In genomic region chr13:75511226-75511625, GRCh38 we compare ENCODE assay signal across 24 cellular contexts.
"Had no signal": no experiment of that assay in that cellular context is flagged by ENCODE, and none has a peak within 500 bp of the region (broad histone marks: within the 10 kb centered on the region; RNA-seq: fewer than 3 reads in every experiment).

No MANE protein-coding gene starts in this region.

- DNase-seq: colonic mucosa; cortex of kidney; effector CD8-positive, alpha-beta T cell; effector memory CD8-positive, alpha-beta T cell; foreskin keratinocyte; heart left ventricle; hypothalamus; immature natural killer cell; islet precursor cell; kidney; kidney glomerular epithelial cell; left colon; left ventricle myocardium superior; lower lobe of right lung; mesenchymal stem cell; mucosa of descending colon; naive B cell; naive thymus-derived CD8-positive, alpha-beta T cell had no signal

- H3K4me3 Mint-ChIP-seq: dendritic cell treated with granulocyte-macrophage colony-stimulating factor and Interleukin-4, amounts not matched to agents 40 ng/mL and 50 ng/mL, for 4 days; effector memory CD8-positive, alpha-beta T cell; immature natural killer cell; mesothelial cell of epicardium; naive thymus-derived CD8-positive, alpha-beta T cell had no signal

- H3K27ac Mint-ChIP-seq: dendritic cell treated with granulocyte-macrophage colony-stimulating factor and Interleukin-4, amounts not matched to agents 40 ng/mL and 50 ng/mL, for 4 days; effector memory CD8-positive, alpha-beta T cell; immature natural killer cell; mesothelial cell of epicardium; naive thymus-derived CD8-positive, alpha-beta T cell had no signal

- H3K9me3 ChIP-seq: colonic mucosa, esophagus muscularis mucosa, gastroesophageal sphincter, heart left ventricle, lower lobe of right lung, mucosa of descending colon had no signal

- H3K27me3 ChIP-seq: colonic mucosa, esophagus muscularis mucosa, foreskin keratinocyte, gastroesophageal sphincter, heart left ventricle, hepatocyte had no signal

- H3K79me2 ChIP-seq: hepatocyte had no signal

- H3K4me1 ChIP-seq: colonic mucosa, esophagus muscularis mucosa, foreskin keratinocyte, gastroesophageal sphincter, lower lobe of right lung had no signal

- H3K4me2 ChIP-seq: hepatocyte had no signal

- H3K27me3 Mint-ChIP-seq: naive B cell had no signal

- ATAC-seq: effector memory CD8-positive, alpha-beta T cell; foreskin keratinocyte; gastroesophageal sphincter; heart left ventricle; left colon; left lobe of liver; left ventricle myocardium superior; mucosa of descending colon; naive thymus-derived CD8-positive, alpha-beta T cell had no signal

- H3K27ac ChIP-seq: colonic mucosa, esophagus muscularis mucosa, foreskin keratinocyte, gastroesophageal sphincter, heart left ventricle, hepatocyte, lower lobe of right lung had no signal

- H3K4me3 ChIP-seq: colonic mucosa, esophagus muscularis mucosa, gastroesophageal sphincter, heart left ventricle, hepatocyte, lower lobe of right lung, mucosa of descending colon had no signal

- H3K36me3 Mint-ChIP-seq: immature natural killer cell; mesothelial cell of epicardium; naive B cell; naive thymus-derived CD8-positive, alpha-beta T cell had no signal

- H3K9me3 Mint-ChIP-seq: effector memory CD8-positive, alpha-beta T cell; immature natural killer cell had no signal

- H3K4me1 Mint-ChIP-seq: mesothelial cell of epicardium had no signal

- H2AFZ ChIP-seq: hepatocyte had no signal

- H3K36me3 ChIP-seq: colonic mucosa, esophagus muscularis mucosa, gastroesophageal sphincter, heart left ventricle, lower lobe of right lung had no signal
